1 cellular context compared by ENCODE assay signal in the genomic region with DNA sequence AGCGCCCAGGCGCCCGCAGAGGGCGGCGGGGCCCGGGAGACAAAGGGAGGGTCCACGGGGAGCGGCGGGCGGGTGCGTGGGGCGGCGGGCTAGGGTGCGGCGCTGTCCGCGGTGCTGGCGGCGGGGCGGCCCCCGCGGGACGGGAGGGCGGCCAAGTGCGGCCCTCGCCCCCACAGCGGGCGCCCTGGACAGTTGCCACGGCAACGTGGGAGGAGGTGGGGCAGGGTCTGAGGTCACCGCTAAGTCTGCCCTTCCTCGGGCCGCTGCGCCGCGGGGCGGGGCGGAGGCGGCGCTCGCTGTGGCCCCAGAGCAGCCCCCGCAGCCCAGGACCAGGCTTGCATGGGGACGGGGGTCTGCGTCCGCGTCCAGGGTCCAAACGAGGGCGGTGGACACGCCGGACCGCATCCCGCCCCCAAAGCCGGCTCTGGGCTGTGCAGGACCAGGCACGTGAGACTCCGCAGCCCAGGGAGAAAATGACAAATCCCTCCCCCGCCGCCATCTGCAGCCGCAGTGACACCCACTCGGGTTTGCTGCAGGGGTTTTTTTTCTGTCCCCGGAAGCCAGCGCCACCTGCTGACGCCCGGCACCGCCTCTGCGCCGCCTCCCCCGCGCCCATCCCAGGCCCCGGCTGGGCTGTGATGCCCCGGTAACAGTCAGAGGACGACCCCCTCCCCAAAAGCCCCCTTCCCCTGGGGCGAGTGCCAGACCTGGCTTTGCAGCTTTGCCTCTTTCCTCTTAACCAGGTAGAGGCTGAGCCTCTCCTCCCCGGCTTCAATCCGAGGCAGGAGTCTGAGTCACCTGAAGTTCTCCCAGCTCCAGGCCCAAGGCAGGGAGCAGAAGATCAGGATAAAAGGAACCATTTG.
TF ChIP-seq lines count a peak whose summit lies in the region.

No MANE protein-coding gene starts in this region.

TF ChIP-seq in HEK293, 187 proteins besides CTCF, POLR2A, EP300 and RAD21 (continued from another document and continues in another):
- TF ChIP-seq, protein P1, sequence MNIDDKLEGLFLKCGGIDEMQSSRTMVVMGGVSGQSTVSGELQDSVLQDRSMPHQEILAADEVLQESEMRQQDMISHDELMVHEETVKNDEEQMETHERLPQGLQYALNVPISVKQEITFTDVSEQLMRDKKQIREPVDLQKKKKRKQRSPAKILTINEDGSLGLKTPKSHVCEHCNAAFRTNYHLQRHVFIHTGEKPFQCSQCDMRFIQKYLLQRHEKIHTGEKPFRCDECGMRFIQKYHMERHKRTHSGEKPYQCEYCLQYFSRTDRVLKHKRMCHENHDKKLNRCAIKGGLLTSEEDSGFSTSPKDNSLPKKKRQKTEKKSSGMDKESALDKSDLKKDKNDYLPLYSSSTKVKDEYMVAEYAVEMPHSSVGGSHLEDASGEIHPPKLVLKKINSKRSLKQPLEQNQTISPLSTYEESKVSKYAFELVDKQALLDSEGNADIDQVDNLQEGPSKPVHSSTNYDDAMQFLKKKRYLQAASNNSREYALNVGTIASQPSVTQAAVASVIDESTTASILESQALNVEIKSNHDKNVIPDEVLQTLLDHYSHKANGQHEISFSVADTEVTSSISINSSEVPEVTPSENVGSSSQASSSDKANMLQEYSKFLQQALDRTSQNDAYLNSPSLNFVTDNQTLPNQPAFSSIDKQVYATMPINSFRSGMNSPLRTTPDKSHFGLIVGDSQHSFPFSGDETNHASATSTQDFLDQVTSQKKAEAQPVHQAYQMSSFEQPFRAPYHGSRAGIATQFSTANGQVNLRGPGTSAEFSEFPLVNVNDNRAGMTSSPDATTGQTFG (tag by site-specific recombination; IDR thresholded peaks at IDR 0.05; ENCODE audit: borderline replicate concordance) = no peak
- TF ChIP-seq KLF10 (tag by site-specific recombination; IDR thresholded peaks at IDR 0.05) (peak; percentile 83; the same call in 1 of the 2 replicates), ZNF350 (tag by site-specific recombination; IDR thresholded peaks at IDR 0.05) (no peak), ZNF175 (tag by site-specific recombination; IDR thresholded peaks at IDR 0.05) (no peak), ZNF335 (tag by site-specific recombination; conservative IDR thresholded peaks at IDR 0.05) (no peak), ZNF529 (tag by site-specific recombination; IDR thresholded peaks at IDR 0.05; ENCODE audit: insufficient replicate concordance) (no peak), ZNF416 (tag by site-specific recombination; IDR thresholded peaks at IDR 0.05) (no peak), ZNF19 (tag by site-specific recombination; IDR thresholded peaks at IDR 0.05; ENCODE audit: low read depth) (no peak), KLF7 (tag by site-specific recombination; IDR thresholded peaks at IDR 0.05; ENCODE audit: borderline replicate concordance) (no peak), GFI1B (tag by site-specific recombination; IDR thresholded peaks at IDR 0.05) (no peak), ZNF341 (tag by site-specific recombination; IDR thresholded peaks at IDR 0.05; ENCODE audit: low read depth) (no peak), ZNF16 (tag by site-specific recombination; IDR thresholded peaks at IDR 0.05; ENCODE audit: low read depth) (no peak), OVOL3 (tag by site-specific recombination; IDR thresholded peaks at IDR 0.05) (no peak), ZNF391 (tag by site-specific recombination; IDR thresholded peaks at IDR 0.05; ENCODE audit: borderline replicate concordance, low read depth) (no peak), HOXD13 (CRISPR knock-in tag; IDR thresholded peaks at IDR 0.05; ENCODE audit: borderline replicate concordance) (no peak), ZNF37A (tag by site-specific recombination; IDR thresholded peaks at IDR 0.05) (no peak), ZNF311 (tag by site-specific recombination; IDR thresholded peaks at IDR 0.05; ENCODE audit: borderline replicate concordance) (no peak), SALL2 (tag by site-specific recombination; IDR thresholded peaks at IDR 0.05; ENCODE audit: borderline replicate concordance) (no peak), ZNF302 (tag by site-specific recombination; IDR thresholded peaks at IDR 0.05; ENCODE audit: low read depth) (no peak), ZNF585B (tag by site-specific recombination; IDR thresholded peaks at IDR 0.05) (no peak), ZNF140 (tag by site-specific recombination; IDR thresholded peaks at IDR 0.05) (no peak), ZFP37 (tag by site-specific recombination; IDR thresholded peaks at IDR 0.05) (no peak), ZNF558 (tag by site-specific recombination; IDR thresholded peaks at IDR 0.05) (no peak), ZNF610 (tag by site-specific recombination; IDR thresholded peaks at IDR 0.05; ENCODE audit: borderline replicate concordance) (no peak), ZNF776 (tag by site-specific recombination; IDR thresholded peaks at IDR 0.05; ENCODE audit: borderline replicate concordance) (no peak), ZNF184 (tag by site-specific recombination; IDR thresholded peaks at IDR 0.05) (no peak), ZNF830 (tag by site-specific recombination; IDR thresholded peaks at IDR 0.05; ENCODE audit: low read depth) (no peak), EGR2 (tag by site-specific recombination; IDR thresholded peaks at IDR 0.05; ENCODE audit: low read depth) (peak; percentile 92), ZFP3 (tag by site-specific recombination; IDR thresholded peaks at IDR 0.05; ENCODE audit: low read depth) (no peak), GLIS2 (tag by site-specific recombination; IDR thresholded peaks at IDR 0.05) (peak; percentile 62; the same call in 1 of the 2 replicates), WT1 (tag by site-specific recombination; IDR thresholded peaks at IDR 0.05) (no peak; the same call in 1 of the 2 replicates), ZNF501 (tag by site-specific recombination; IDR thresholded peaks at IDR 0.05) (no peak), ZNF2 (tag by site-specific recombination; IDR thresholded peaks at IDR 0.05) (no peak), ZNF354C (tag by site-specific recombination; IDR thresholded peaks at IDR 0.05; ENCODE audit: borderline replicate concordance, low read depth) (no peak), ZNF274 (IDR thresholded peaks at IDR 0.05; ENCODE audit: low read length) (no peak), ZNF274 (tag by site-specific recombination; IDR thresholded peaks at IDR 0.05; ENCODE audit: borderline replicate concordance) (no peak), ZNF324 (tag by site-specific recombination; IDR thresholded peaks at IDR 0.05) (no peak), ZNF23 (tag by site-specific recombination; IDR thresholded peaks at IDR 0.05; ENCODE audit: borderline replicate concordance) (no peak), SP3 (tag by site-specific recombination; IDR thresholded peaks at IDR 0.05) (peak; percentile 85; the same call in 1 of the 2 replicates)
- TF ChIP-seq, protein P2, sequence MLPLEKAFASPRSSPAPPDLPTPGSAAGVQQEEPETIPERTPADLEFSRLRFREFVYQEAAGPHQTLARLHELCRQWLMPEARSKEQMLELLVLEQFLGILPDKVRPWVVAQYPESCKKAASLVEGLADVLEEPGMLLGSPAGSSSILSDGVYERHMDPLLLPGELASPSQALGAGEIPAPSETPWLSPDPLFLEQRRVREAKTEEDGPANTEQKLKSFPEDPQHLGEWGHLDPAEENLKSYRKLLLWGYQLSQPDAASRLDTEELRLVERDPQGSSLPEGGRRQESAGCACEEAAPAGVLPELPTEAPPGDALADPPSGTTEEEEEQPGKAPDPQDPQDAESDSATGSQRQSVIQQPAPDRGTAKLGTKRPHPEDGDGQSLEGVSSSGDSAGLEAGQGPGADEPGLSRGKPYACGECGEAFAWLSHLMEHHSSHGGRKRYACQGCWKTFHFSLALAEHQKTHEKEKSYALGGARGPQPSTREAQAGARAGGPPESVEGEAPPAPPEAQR (tag by site-specific recombination; IDR thresholded peaks at IDR 0.05) = no peak
- TF ChIP-seq, protein P3, sequence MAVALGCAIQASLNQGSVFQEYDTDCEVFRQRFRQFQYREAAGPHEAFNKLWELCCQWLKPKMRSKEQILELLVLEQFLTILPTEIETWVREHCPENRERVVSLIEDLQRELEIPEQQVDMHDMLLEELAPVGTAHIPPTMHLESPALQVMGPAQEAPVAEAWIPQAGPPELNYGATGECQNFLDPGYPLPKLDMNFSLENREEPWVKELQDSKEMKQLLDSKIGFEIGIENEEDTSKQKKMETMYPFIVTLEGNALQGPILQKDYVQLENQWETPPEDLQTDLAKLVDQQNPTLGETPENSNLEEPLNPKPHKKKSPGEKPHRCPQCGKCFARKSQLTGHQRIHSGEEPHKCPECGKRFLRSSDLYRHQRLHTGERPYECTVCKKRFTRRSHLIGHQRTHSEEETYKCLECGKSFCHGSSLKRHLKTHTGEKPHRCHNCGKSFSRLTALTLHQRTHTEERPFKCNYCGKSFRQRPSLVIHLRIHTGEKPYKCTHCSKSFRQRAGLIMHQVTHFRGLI (tag by site-specific recombination; IDR thresholded peaks at IDR 0.05) = peak; percentile 63
- TF ChIP-seq, protein P4, sequence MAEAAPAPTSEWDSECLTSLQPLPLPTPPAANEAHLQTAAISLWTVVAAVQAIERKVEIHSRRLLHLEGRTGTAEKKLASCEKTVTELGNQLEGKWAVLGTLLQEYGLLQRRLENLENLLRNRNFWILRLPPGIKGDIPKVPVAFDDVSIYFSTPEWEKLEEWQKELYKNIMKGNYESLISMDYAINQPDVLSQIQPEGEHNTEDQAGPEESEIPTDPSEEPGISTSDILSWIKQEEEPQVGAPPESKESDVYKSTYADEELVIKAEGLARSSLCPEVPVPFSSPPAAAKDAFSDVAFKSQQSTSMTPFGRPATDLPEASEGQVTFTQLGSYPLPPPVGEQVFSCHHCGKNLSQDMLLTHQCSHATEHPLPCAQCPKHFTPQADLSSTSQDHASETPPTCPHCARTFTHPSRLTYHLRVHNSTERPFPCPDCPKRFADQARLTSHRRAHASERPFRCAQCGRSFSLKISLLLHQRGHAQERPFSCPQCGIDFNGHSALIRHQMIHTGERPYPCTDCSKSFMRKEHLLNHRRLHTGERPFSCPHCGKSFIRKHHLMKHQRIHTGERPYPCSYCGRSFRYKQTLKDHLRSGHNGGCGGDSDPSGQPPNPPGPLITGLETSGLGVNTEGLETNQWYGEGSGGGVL (tag by site-specific recombination; IDR thresholded peaks at IDR 0.05) = peak; percentile 45; the same call in 1 of the 2 replicates
- TF ChIP-seq, protein P5, sequence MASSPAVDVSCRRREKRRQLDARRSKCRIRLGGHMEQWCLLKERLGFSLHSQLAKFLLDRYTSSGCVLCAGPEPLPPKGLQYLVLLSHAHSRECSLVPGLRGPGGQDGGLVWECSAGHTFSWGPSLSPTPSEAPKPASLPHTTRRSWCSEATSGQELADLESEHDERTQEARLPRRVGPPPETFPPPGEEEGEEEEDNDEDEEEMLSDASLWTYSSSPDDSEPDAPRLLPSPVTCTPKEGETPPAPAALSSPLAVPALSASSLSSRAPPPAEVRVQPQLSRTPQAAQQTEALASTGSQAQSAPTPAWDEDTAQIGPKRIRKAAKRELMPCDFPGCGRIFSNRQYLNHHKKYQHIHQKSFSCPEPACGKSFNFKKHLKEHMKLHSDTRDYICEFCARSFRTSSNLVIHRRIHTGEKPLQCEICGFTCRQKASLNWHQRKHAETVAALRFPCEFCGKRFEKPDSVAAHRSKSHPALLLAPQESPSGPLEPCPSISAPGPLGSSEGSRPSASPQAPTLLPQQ (tag by site-specific recombination; IDR thresholded peaks at IDR 0.05) = peak; percentile 56
- TF ChIP-seq, protein P6, sequence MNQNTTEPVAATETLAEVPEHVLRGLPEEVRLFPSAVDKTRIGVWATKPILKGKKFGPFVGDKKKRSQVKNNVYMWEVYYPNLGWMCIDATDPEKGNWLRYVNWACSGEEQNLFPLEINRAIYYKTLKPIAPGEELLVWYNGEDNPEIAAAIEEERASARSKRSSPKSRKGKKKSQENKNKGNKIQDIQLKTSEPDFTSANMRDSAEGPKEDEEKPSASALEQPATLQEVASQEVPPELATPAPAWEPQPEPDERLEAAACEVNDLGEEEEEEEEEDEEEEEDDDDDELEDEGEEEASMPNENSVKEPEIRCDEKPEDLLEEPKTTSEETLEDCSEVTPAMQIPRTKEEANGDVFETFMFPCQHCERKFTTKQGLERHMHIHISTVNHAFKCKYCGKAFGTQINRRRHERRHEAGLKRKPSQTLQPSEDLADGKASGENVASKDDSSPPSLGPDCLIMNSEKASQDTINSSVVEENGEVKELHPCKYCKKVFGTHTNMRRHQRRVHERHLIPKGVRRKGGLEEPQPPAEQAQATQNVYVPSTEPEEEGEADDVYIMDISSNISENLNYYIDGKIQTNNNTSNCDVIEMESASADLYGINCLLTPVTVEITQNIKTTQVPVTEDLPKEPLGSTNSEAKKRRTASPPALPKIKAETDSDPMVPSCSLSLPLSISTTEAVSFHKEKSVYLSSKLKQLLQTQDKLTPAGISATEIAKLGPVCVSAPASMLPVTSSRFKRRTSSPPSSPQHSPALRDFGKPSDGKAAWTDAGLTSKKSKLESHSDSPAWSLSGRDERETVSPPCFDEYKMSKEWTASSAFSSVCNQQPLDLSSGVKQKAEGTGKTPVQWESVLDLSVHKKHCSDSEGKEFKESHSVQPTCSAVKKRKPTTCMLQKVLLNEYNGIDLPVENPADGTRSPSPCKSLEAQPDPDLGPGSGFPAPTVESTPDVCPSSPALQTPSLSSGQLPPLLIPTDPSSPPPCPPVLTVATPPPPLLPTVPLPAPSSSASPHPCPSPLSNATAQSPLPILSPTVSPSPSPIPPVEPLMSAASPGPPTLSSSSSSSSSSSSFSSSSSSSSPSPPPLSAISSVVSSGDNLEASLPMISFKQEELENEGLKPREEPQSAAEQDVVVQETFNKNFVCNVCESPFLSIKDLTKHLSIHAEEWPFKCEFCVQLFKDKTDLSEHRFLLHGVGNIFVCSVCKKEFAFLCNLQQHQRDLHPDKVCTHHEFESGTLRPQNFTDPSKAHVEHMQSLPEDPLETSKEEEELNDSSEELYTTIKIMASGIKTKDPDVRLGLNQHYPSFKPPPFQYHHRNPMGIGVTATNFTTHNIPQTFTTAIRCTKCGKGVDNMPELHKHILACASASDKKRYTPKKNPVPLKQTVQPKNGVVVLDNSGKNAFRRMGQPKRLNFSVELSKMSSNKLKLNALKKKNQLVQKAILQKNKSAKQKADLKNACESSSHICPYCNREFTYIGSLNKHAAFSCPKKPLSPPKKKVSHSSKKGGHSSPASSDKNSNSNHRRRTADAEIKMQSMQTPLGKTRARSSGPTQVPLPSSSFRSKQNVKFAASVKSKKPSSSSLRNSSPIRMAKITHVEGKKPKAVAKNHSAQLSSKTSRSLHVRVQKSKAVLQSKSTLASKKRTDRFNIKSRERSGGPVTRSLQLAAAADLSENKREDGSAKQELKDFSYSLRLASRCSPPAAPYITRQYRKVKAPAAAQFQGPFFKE (tag by site-specific recombination; IDR thresholded peaks at IDR 0.05; ENCODE audit: borderline replicate concordance) = no peak
- TF ChIP-seq, protein P7, sequence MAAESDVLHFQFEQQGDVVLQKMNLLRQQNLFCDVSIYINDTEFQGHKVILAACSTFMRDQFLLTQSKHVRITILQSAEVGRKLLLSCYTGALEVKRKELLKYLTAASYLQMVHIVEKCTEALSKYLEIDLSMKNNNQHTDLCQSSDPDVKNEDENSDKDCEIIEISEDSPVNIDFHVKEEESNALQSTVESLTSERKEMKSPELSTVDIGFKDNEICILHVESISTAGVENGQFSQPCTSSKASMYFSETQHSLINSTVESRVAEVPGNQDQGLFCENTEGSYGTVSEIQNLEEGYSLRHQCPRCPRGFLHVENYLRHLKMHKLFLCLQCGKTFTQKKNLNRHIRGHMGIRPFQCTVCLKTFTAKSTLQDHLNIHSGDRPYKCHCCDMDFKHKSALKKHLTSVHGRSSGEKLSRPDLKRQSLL (tag by site-specific recombination; IDR thresholded peaks at IDR 0.05) = no peak
